Comparison of ENCODE assay signal across 21 cellular contexts in the genomic region with DNA sequence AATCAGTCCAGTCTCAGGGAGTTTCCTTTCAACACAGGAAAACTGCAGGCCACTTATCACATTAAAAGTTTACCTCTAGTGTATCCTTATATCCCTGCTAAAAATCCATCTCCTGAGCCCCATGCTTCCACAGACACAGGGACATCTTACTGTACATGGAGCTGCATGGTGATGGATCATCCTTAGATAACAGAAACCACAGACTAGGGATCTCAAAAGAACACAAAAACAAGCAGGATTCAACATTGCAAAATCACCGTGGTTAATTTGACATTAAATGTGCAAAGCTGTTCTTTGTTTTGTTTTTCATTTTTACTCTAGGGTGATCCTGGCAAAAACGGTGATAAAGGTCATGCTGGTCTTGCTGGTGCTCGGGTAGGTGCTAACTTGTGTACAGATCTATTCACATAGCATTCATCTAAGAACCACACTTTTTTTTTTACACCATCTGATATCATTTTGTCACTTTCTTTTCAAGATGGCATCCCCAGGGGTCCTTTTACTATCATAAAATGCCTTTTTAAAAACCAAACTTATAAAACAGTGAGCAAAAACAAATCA. TPM values are rescaled to one million over a fixed set of nuclear protein-coding genes. Genes with fewer than 3 reads are reported as not detected.
DNase-seq lines count a peak whose midpoint lies in the region; ATAC-seq and TF ChIP-seq lines count a peak whose summit lies in the region.
"Had no signal": no experiment of that assay in that cellular context is flagged by ENCODE, and none has a peak within 500 bp of the region (broad histone marks: within the 10 kb centered on the region; RNA-seq: fewer than 3 reads in every experiment).

No MANE protein-coding gene starts in this region.

- peaks cover 91 to 96% of the 10 kb centered on the region in 2 donors for H3K36me3 ChIP-seq in ascending aorta
- H3K36me3 ChIP-seq in hepatocyte (replicated peaks; ENCODE audit: insufficient read depth, low read depth), result no peaks in the 10 kb centered on the region
- H3K36me3 ChIP-seq in skeletal muscle satellite cell (ENCODE audit: insufficient read depth, low read length), result peaks cover 98% of the 10 kb centered on the region
- H3K36me3 ChIP-seq: left lung, SJCRH30 had no signal

- DNase-seq in EH (ENCODE audit: low read depth), result peak; percentile 71
- DNase-seq in ascending aorta (ENCODE audit: low spot score in 2 of 2), result no peak
- no peak for DNase-seq in hepatocyte (ENCODE audit: low spot score)
- no peak for DNase-seq in GM20000 (ENCODE audit: low spot score)
- no peak for DNase-seq in epidermal melanocyte (ENCODE audit: insufficient read length, low spot score)
- DNase-seq: activated CD4-positive, alpha-beta T cell treated with anti-CD3 and anti-CD28 coated beads, Interleukin-2, amount 50 U/mL, for 1 hour; activated CD8-positive, alpha-beta memory T cell treated with anti-CD3 and anti-CD28 coated beads, Interleukin-2, amount 50 U/mL, for 4 hours; activated gamma-delta T cell; adrenal gland; C1 segment of cervical spinal cord; erythroblast; head of caudate nucleus; NCI-H1694; NCI-H82 had no signal

- no peak overlapping the region for H2AFZ ChIP-seq in hepatocyte

- H3K79me2 ChIP-seq in hepatocyte, result peaks cover 12% of the 10 kb centered on the region

- H3K9ac ChIP-seq in skeletal muscle satellite cell (ENCODE audit: low read depth, low read length), result peak overlapping the region; percentile 16

- no peaks in the 10 kb centered on the region for H3K9me2 ChIP-seq in hepatocyte (replicated peaks; ENCODE audit: insufficient read depth)

- WGBS in hepatocyte (ENCODE audit: low lambda C conversion rate, missing lambda C conversion rate), result 76% methylated on average over 3 of the region's 3 CpGs

- H3K4me2 ChIP-seq in hepatocyte, result peak overlapping the region; percentile 8
- peak overlapping the region; percentile 17 for H3K4me2 ChIP-seq in skeletal muscle satellite cell (ENCODE audit: low read length)
- H3K4me2 ChIP-seq: A549 had no signal

- H3K9me3 ChIP-seq in ascending aorta (no peaks in the 10 kb centered on the region), hepatocyte (ENCODE audit: low read depth) (no peaks in the 10 kb centered on the region), skeletal muscle satellite cell (replicated peaks; ENCODE audit: low read length) (no peaks in the 10 kb centered on the region)
- H3K9me3 ChIP-seq: A549, adrenal gland, left lung, SJCRH30 had no signal

- H3K4me3 ChIP-seq in ascending aorta (no peak overlapping the region), hepatocyte (no peak overlapping the region), skeletal muscle satellite cell (ENCODE audit: low read length) (no peak overlapping the region)
- H3K4me3 ChIP-seq: A549, adrenal gland, left lung, SJCRH30 had no signal

- ATAC-seq in HG03039 (IDR thresholded peaks at IDR 0.05; ENCODE audit: unreplicated experiment), result no peak
- no peak for ATAC-seq in HG03469 (IDR thresholded peaks at IDR 0.05; ENCODE audit: unreplicated experiment)
- ATAC-seq: A549, left lung had no signal

- no peaks in the 10 kb centered on the region for H3K27me3 ChIP-seq in ascending aorta
- no peaks in the 10 kb centered on the region for H3K27me3 ChIP-seq in hepatocyte
- no peaks in the 10 kb centered on the region for H3K27me3 ChIP-seq in skeletal muscle satellite cell (ENCODE audit: control insufficient read depth, insufficient read depth, low read length)
- H3K27me3 ChIP-seq: adrenal gland, left lung, SJCRH30 had no signal

- TF ChIP-seq CTCF in ascending aorta (IDR thresholded peaks at IDR 0.05), result no peak
- no peak for TF ChIP-seq CTCF in hepatocyte (IDR thresholded peaks at IDR 0.05; ENCODE audit: poor library complexity)
- no peak for TF ChIP-seq CTCF in GM20000 (IDR thresholded peaks at IDR 0.05; ENCODE audit: extremely low read depth, missing control alignments)

- intact Hi-C loops in ascending aorta (cut with DNase I), result loop anchor here (2.0 kb wide), 1 partner anchor 14 kb away; no protein-coding TSS in a partner anchor

- H3K27ac ChIP-seq in ascending aorta, result peak overlapping the region; percentile 44 to 79
- H3K27ac ChIP-seq in hepatocyte, result peak overlapping the region; percentile 36
- H3K27ac ChIP-seq: A549, adrenal gland, SJCRH30, VCaP had no signal

- H4K20me1 ChIP-seq in hepatocyte (ENCODE audit: insufficient read depth, poor library complexity, severe bottlenecking), result peaks cover 9% of the 10 kb centered on the region

- H3K4me1 ChIP-seq in ascending aorta (peaks cover 14 to 21% of the 10 kb centered on the region in 2 donors), hepatocyte (ENCODE audit: insufficient read depth) (peaks cover 30% of the 10 kb centered on the region), skeletal muscle satellite cell (ENCODE audit: control insufficient read depth, insufficient read depth, low read length) (peaks cover 85% of the 10 kb centered on the region)
- H3K4me1 ChIP-seq: A549, adrenal gland had no signal

RNA-seq across cellular contexts. Expression of gene COL1A2, which starts 18.1 kb away (rescaled TPM):
- total RNA-seq in ascending aorta (692 TPM), hepatocyte (1,011 and 1,836 TPM in 2 replicates)
- 2,013 and 2,200 TPM in 2 replicates for polyA plus RNA-seq in hepatocyte
- 1,338 and 2,345 TPM in 2 replicates for total RNA-seq in skeletal muscle satellite cell (2012; rRNA removed)
